Comparison of ENCODE assay signal across 35 cellular contexts in the genomic region with DNA sequence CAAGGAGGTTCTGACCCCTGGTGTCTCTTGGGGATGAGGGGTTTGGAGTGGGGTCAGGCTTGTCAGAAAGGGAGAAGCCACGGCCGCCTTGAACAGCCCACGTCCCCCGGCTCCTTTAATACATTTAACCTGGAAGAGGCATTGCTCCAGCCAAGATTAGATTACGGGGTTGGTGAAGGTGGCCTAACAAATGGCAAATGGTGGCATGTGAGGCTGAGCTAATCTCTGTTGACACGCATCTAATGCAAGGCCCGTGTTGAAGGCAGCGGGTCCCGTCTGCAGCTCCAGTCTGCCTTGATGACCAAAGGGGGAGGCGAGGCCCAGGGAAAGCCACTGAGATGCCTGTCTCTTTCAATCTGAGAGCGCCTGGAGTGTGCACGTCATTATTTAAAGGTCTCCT.
"Had no signal": no experiment of that assay in that cellular context is flagged by ENCODE, and none has a peak within 500 bp of the region (broad histone marks: within the 10 kb centered on the region; RNA-seq: fewer than 3 reads in every experiment).

No MANE protein-coding gene starts in this region.

- H3K27me3 Mint-ChIP-seq: activated B cell treated with CpG ODN at 0.5 μM for 24 hours; activated CD4-positive, alpha-beta memory T cell treated with anti-CD3 and anti-CD28 coated beads for 36 hours; activated CD4-positive, alpha-beta T cell treated with anti-CD3 and anti-CD28 coated beads, Interleukin-2, amount 10 ng/mL, durations not matched to agents 24 days and 14 days; activated CD8-positive, alpha-beta T cell treated with anti-CD3 and anti-CD28 coated beads for 36 hours; activated T-helper 17 cell treated with anti-CD3 and anti-CD28 coated beads, Interleukin-2, amount 50 U/mL, for 72 hours had no signal

- H3K4me3 ChIP-seq: adrenal gland, body of pancreas, breast epithelium had no signal

- H3K4me1 ChIP-seq: body of pancreas had no signal

- H3K4me1 Mint-ChIP-seq: activated B cell treated with CpG ODN at 0.5 μM for 24 hours; activated naive CD8-positive, alpha-beta T cell treated with anti-CD3 and anti-CD28 coated beads for 36 hours; activated T-helper 17 cell treated with anti-CD3 and anti-CD28 coated beads, Interleukin-2, amount 50 U/mL, for 72 hours had no signal

- H3K36me3 Mint-ChIP-seq: activated CD4-positive, alpha-beta memory T cell treated with anti-CD3 and anti-CD28 coated beads for 36 hours; activated naive CD4-positive, alpha-beta T cell treated with anti-CD3 and anti-CD28 coated beads, Interleukin-2, amount 50 U/mL, for 72 hours; activated naive CD8-positive, alpha-beta T cell treated with anti-CD3 and anti-CD28 coated beads for 36 hours had no signal

- H3K27ac Mint-ChIP-seq: activated B cell treated with CpG ODN at 0.5 μM for 24 hours; activated CD4-positive, alpha-beta memory T cell treated with anti-CD3 and anti-CD28 coated beads for 36 hours; activated CD4-positive, alpha-beta T cell treated with anti-CD3 and anti-CD28 coated beads, Interleukin-2, amount 10 ng/mL, durations not matched to agents 24 days and 14 days; activated CD8-positive, alpha-beta T cell treated with anti-CD3 and anti-CD28 coated beads for 36 hours; activated naive CD4-positive, alpha-beta T cell treated with anti-CD3 and anti-CD28 coated beads for 36 hours; activated naive CD4-positive, alpha-beta T cell treated with anti-CD3 and anti-CD28 coated beads, Interleukin-2, amount 50 U/mL, for 72 hours; activated naive CD8-positive, alpha-beta T cell treated with anti-CD3 and anti-CD28 coated beads for 36 hours; activated T-cell treated with anti-CD3 and anti-CD28 coated beads, Interleukin-2, amount 50 U/mL, for 72 hours; activated T-helper 1 cell treated with anti-CD3 and anti-CD28 coated beads, Interleukin-12 subunit alpha, Interleukin-12 subunit beta, Interleukin-2, Interleukin-4 antibody, amounts not matched to agents 30 ng/mL and 10 ng/mL and 1 ng/mL, durations not matched to agents 14 hours and 24 hours and 36 hours; activated T-helper 17 cell treated with anti-CD3 and anti-CD28 coated beads, Interleukin-2, amount 50 U/mL, for 72 hours; T-helper 1 cell treated with Interleukin-12 subunit alpha and Interleukin-12 subunit beta and Interleukin-4 antibody, amounts not matched to agents 30 μg/mL and 1 μg/mL, for 36 hours; T-helper 2 cell treated with Interferon-gamma antibody and Interleukin-4, amounts not matched to agents 5 μg/mL and 100 μg/mL, for 36 hours had no signal

- H3K27ac ChIP-seq: adrenal gland, body of pancreas, brain microvascular endothelial cell, breast epithelium, VCaP had no signal

- ATAC-seq: activated CD8-positive, alpha-beta T cell treated with anti-CD3 and anti-CD28 coated beads for 36 hours; activated naive CD4-positive, alpha-beta T cell treated with anti-CD3 and anti-CD28 coated beads, Interleukin-2, amount 50 U/mL, for 72 hours; activated T-cell treated with anti-CD3 and anti-CD28 coated beads, Interleukin-2, amount 50 U/mL, for 4 hours; activated T-cell treated with anti-CD3 and anti-CD28 coated beads, Interleukin-2, amount 50 U/mL, for 72 hours; activated T-helper 17 cell treated with anti-CD3 and anti-CD28 coated beads, Interleukin-2, amount 50 U/mL, for 72 hours; body of pancreas had no signal

- H3K36me3 ChIP-seq: adrenal gland, brain microvascular endothelial cell, breast epithelium had no signal

- DNase-seq: activated B cell treated with CpG ODN at 0.5 μM for 24 hours; activated CD4-positive, alpha-beta memory T cell treated with anti-CD3 and anti-CD28 coated beads for 36 hours; activated CD4-positive, alpha-beta T cell treated with anti-CD3 and anti-CD28 coated beads for 4 hours; activated CD4-positive, alpha-beta T cell treated with anti-CD3 and anti-CD28 coated beads, Interleukin-2, amount 10 ng/mL, durations not matched to agents 24 days and 14 days; activated CD4-positive, alpha-beta T cell treated with anti-CD3 and anti-CD28 coated beads, Interleukin-2, amount 50 U/mL, for 1 hour; activated CD4-positive, alpha-beta T cell treated with anti-CD3 and anti-CD28 coated beads, Interleukin-2, amount 50 U/mL, for 4 hours; activated CD4-positive, CD25-positive, alpha-beta regulatory T cell treated with anti-CD3 and anti-CD28 coated beads, Interleukin-2, amount 50 U/mL, for 72 hours; activated CD8-positive, alpha-beta memory T cell treated with anti-CD3 and anti-CD28 coated beads, Interleukin-2, amount 50 U/mL, for 4 hours; activated CD8-positive, alpha-beta T cell treated with anti-CD3 and anti-CD28 coated beads for 36 hours; activated effector memory CD4-positive, alpha-beta T cell treated with anti-CD3 and anti-CD28 coated beads, Interleukin-2, amount 50 U/mL, for 16 hours; activated gamma-delta T cell treated with Interleukin-2 at 50 U/mL for 16 hours; activated naive CD4-positive, alpha-beta T cell; activated naive CD4-positive, alpha-beta T cell treated with anti-CD3 and anti-CD28 coated beads for 36 hours; activated naive CD4-positive, alpha-beta T cell treated with anti-CD3 and anti-CD28 coated beads, Interleukin-2, amount 50 U/mL, for 16 hours; activated naive CD8-positive, alpha-beta T cell treated with anti-CD3 and anti-CD28 coated beads for 36 hours; activated T-cell treated with anti-CD3 and anti-CD28 coated beads for 4 hours; activated T-cell treated with anti-CD3 and anti-CD28 coated beads, Interleukin-2, amount 50 U/mL, for 1 hour; activated T-cell treated with anti-CD3 and anti-CD28 coated beads, Interleukin-2, amount 50 U/mL, for 4 hours; activated T-cell treated with anti-CD3 and anti-CD28 coated beads, Interleukin-2, amount 50 U/mL, for 72 hours; adrenal gland; amniotic stem cell; aorta; body of pancreas; brain microvascular endothelial cell; central memory CD4-positive, alpha-beta T cell; T-helper 1 cell; T-helper 2 cell; T-helper 9 cell had no signal

- H3K9me3 Mint-ChIP-seq: activated B cell treated with CpG ODN at 0.5 μM for 24 hours; activated T-cell treated with anti-CD3 and anti-CD28 coated beads, Interleukin-2, amount 50 U/mL, for 4 hours had no signal

- H3K9me3 ChIP-seq: adrenal gland, body of pancreas, breast epithelium had no signal

- H3K4me3 Mint-ChIP-seq: activated B cell treated with CpG ODN at 0.5 μM for 24 hours; activated CD4-positive, alpha-beta memory T cell treated with anti-CD3 and anti-CD28 coated beads for 36 hours; activated CD4-positive, alpha-beta T cell treated with anti-CD3 and anti-CD28 coated beads, Interleukin-2, amount 10 ng/mL, durations not matched to agents 24 days and 14 days; activated CD8-positive, alpha-beta T cell treated with anti-CD3 and anti-CD28 coated beads for 36 hours; activated naive CD4-positive, alpha-beta T cell treated with anti-CD3 and anti-CD28 coated beads for 36 hours; activated naive CD8-positive, alpha-beta T cell treated with anti-CD3 and anti-CD28 coated beads for 36 hours; activated T-cell treated with anti-CD3 and anti-CD28 coated beads, Interleukin-2, amount 50 U/mL, for 4 hours; activated T-cell treated with anti-CD3 and anti-CD28 coated beads, Interleukin-2, amount 50 U/mL, for 72 hours; activated T-helper 1 cell treated with anti-CD3 and anti-CD28 coated beads, Interleukin-12 subunit alpha, Interleukin-12 subunit beta, Interleukin-2, Interleukin-4 antibody, amounts not matched to agents 30 ng/mL and 10 ng/mL and 1 ng/mL, durations not matched to agents 14 hours and 24 hours and 36 hours; activated T-helper 17 cell treated with anti-CD3 and anti-CD28 coated beads, Interleukin-2, amount 50 U/mL, for 72 hours; T-helper 1 cell treated with Interleukin-12 subunit alpha and Interleukin-12 subunit beta and Interleukin-4 antibody, amounts not matched to agents 30 μg/mL and 1 μg/mL, for 36 hours; T-helper 2 cell treated with Interferon-gamma antibody and Interleukin-4, amounts not matched to agents 5 μg/mL and 100 μg/mL, for 36 hours had no signal

- H3K27me3 ChIP-seq: adrenal gland, body of pancreas, brain microvascular endothelial cell, breast epithelium had no signal
